1 cellular context compared by ENCODE assay signal in the genomic region with DNA sequence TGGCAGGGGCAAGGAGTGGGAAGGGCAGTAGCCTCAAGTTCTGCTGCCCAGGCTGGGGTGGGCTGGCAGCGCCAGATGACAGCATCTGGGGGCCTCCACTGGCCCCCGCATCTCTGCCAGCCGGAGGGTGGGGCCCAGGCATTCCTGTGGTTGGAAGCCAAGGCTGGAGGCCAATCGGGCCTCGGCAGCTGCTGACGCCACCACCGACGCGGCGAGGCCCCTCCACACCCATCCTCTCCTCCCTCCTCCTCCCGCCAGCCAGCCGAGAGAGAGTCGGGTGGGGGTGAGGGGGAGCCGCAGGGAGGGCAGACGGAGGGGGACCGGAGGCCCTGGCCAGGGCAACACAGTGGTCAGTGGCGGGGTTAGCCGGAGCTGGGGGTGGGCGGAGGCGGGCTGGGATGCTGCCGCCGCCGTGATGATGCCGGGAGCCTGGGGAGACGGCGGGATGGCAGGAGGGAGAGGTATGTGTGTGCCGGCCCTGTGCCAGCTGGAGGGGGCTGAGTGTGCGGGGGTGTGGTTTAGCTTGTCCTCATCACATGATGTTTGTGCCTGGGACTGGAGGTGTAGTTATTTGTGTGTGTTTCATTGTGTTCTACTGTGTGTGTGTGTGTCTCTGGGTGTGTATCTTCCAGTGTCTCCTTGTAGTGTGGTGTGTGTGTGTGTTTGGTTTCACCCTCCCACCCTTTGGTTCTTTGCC.
TF ChIP-seq lines count a peak whose summit lies in the region.

No MANE protein-coding gene starts in this region.

TF ChIP-seq in HEK293, 187 proteins besides CTCF, POLR2A, EP300 and RAD21 (continued from another document):
- TF ChIP-seq, protein P1, sequence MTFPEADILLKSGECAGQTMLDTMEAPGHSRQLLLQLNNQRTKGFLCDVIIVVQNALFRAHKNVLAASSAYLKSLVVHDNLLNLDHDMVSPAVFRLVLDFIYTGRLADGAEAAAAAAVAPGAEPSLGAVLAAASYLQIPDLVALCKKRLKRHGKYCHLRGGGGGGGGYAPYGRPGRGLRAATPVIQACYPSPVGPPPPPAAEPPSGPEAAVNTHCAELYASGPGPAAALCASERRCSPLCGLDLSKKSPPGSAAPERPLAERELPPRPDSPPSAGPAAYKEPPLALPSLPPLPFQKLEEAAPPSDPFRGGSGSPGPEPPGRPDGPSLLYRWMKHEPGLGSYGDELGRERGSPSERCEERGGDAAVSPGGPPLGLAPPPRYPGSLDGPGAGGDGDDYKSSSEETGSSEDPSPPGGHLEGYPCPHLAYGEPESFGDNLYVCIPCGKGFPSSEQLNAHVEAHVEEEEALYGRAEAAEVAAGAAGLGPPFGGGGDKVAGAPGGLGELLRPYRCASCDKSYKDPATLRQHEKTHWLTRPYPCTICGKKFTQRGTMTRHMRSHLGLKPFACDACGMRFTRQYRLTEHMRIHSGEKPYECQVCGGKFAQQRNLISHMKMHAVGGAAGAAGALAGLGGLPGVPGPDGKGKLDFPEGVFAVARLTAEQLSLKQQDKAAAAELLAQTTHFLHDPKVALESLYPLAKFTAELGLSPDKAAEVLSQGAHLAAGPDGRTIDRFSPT (tag by site-specific recombination; IDR thresholded peaks at IDR 0.05): peak; percentile 63
- TF ChIP-seq ZNF521 (tag by site-specific recombination; IDR thresholded peaks at IDR 0.05): no peak
- peak; percentile 99 for TF ChIP-seq ZNF366 (tag by site-specific recombination; conservative IDR thresholded peaks at IDR 0.05)
- TF ChIP-seq GLIS1 (tag by site-specific recombination; IDR thresholded peaks at IDR 0.05): peak; percentile 91
- TF ChIP-seq ZBTB7A (tag by site-specific recombination; IDR thresholded peaks at IDR 0.05; ENCODE audit: low read depth): peak; percentile 68
- TF ChIP-seq ZNF202 (tag by site-specific recombination; IDR thresholded peaks at IDR 0.05; ENCODE audit: borderline replicate concordance): no peak
- peak; percentile 68 for TF ChIP-seq YY2 (tag by site-specific recombination; IDR thresholded peaks at IDR 0.05)
- TF ChIP-seq ZNF341 (tag by site-specific recombination; IDR thresholded peaks at IDR 0.05; ENCODE audit: low read depth): peak; percentile 79
- TF ChIP-seq INSM2 (tag by site-specific recombination; IDR thresholded peaks at IDR 0.05): peak; percentile 81
- peak; percentile 67 for TF ChIP-seq SP2 (tag by site-specific recombination; IDR thresholded peaks at IDR 0.05)
- TF ChIP-seq BCL11A (tag by site-specific recombination; IDR thresholded peaks at IDR 0.05; ENCODE audit: low read depth): peak; percentile 70; the same call in 1 of the 2 replicates
- peak; percentile 3 for TF ChIP-seq ZBTB26 (tag by site-specific recombination; optimal IDR thresholded peaks at IDR 0.05)
- peak; percentile 76; the same call in 1 of the 2 replicates for TF ChIP-seq REPIN1 (tag by site-specific recombination; IDR thresholded peaks at IDR 0.05; ENCODE audit: low read depth)
- TF ChIP-seq ZBTB21 (tag by site-specific recombination; IDR thresholded peaks at IDR 0.05): peak; percentile 89
- TF ChIP-seq ZNF112 (tag by site-specific recombination; IDR thresholded peaks at IDR 0.05): no peak
- TF ChIP-seq, protein P2, sequence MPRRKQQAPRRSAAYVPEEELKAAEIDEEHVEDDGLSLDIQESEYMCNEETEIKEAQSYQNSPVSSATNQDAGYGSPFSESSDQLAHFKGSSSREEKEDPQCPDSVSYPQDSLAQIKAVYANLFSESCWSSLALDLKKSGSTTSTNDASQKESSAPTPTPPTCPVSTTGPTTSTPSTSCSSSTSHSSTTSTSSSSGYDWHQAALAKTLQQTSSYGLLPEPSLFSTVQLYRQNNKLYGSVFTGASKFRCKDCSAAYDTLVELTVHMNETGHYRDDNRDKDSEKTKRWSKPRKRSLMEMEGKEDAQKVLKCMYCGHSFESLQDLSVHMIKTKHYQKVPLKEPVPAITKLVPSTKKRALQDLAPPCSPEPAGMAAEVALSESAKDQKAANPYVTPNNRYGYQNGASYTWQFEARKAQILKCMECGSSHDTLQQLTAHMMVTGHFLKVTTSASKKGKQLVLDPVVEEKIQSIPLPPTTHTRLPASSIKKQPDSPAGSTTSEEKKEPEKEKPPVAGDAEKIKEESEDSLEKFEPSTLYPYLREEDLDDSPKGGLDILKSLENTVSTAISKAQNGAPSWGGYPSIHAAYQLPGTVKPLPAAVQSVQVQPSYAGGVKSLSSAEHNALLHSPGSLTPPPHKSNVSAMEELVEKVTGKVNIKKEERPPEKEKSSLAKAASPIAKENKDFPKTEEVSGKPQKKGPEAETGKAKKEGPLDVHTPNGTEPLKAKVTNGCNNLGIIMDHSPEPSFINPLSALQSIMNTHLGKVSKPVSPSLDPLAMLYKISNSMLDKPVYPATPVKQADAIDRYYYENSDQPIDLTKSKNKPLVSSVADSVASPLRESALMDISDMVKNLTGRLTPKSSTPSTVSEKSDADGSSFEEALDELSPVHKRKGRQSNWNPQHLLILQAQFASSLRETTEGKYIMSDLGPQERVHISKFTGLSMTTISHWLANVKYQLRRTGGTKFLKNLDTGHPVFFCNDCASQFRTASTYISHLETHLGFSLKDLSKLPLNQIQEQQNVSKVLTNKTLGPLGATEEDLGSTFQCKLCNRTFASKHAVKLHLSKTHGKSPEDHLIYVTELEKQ (tag by site-specific recombination; IDR thresholded peaks at IDR 0.05; ENCODE audit: borderline replicate concordance): 0 out of 2 replicates have a peak, but pooled peaks have one; percentile 28
- TF ChIP-seq, protein P3, sequence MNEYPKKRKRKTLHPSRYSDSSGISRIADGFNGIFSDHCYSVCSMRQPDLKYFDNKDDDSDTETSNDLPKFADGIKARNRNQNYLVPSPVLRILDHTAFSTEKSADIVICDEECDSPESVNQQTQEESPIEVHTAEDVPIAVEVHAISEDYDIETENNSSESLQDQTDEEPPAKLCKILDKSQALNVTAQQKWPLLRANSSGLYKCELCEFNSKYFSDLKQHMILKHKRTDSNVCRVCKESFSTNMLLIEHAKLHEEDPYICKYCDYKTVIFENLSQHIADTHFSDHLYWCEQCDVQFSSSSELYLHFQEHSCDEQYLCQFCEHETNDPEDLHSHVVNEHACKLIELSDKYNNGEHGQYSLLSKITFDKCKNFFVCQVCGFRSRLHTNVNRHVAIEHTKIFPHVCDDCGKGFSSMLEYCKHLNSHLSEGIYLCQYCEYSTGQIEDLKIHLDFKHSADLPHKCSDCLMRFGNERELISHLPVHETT (tag by site-specific recombination; IDR thresholded peaks at IDR 0.05): peak; percentile 80; the same call in 1 of the 2 replicates
- peak; percentile 91 for TF ChIP-seq ZSCAN4 (tag by site-specific recombination; IDR thresholded peaks at IDR 0.05)
- TF ChIP-seq ZEB2 (tag by site-specific recombination; IDR thresholded peaks at IDR 0.05): peak; percentile 63
- peak; percentile 90 for TF ChIP-seq ZIC2 (tag by site-specific recombination; IDR thresholded peaks at IDR 0.05)
- 0 out of 2 replicates have a peak, but pooled peaks have one; percentile 70 for TF ChIP-seq ZNF704 (tag by site-specific recombination; IDR thresholded peaks at IDR 0.05)
- peak; percentile 77; the same call in 1 of the 2 replicates for TF ChIP-seq ZNF324 (tag by site-specific recombination; IDR thresholded peaks at IDR 0.05)
- TF ChIP-seq ZNF501 (tag by site-specific recombination; IDR thresholded peaks at IDR 0.05): 0 out of 2 replicates have a peak, but pooled peaks have one; percentile 75
- TF ChIP-seq KLF7 (tag by site-specific recombination; IDR thresholded peaks at IDR 0.05; ENCODE audit: borderline replicate concordance): peak; percentile 36; the same call in 1 of the 2 replicates
- no peak for TF ChIP-seq ZNF132 (tag by site-specific recombination; IDR thresholded peaks at IDR 0.05; ENCODE audit: borderline replicate concordance)
- no peak for TF ChIP-seq ZNF292 (tag by site-specific recombination; IDR thresholded peaks at IDR 0.05; ENCODE audit: borderline replicate concordance, low read depth)
- TF ChIP-seq EGR2 (tag by site-specific recombination; IDR thresholded peaks at IDR 0.05; ENCODE audit: low read depth): peak; percentile 98
- peak; percentile 94 for TF ChIP-seq ZNF391 (tag by site-specific recombination; IDR thresholded peaks at IDR 0.05; ENCODE audit: borderline replicate concordance, low read depth)
- TF ChIP-seq ZNF843 (tag by site-specific recombination; IDR thresholded peaks at IDR 0.05): peak; percentile 64
